8 cellular contexts compared by ENCODE assay signal in the genomic region with DNA sequence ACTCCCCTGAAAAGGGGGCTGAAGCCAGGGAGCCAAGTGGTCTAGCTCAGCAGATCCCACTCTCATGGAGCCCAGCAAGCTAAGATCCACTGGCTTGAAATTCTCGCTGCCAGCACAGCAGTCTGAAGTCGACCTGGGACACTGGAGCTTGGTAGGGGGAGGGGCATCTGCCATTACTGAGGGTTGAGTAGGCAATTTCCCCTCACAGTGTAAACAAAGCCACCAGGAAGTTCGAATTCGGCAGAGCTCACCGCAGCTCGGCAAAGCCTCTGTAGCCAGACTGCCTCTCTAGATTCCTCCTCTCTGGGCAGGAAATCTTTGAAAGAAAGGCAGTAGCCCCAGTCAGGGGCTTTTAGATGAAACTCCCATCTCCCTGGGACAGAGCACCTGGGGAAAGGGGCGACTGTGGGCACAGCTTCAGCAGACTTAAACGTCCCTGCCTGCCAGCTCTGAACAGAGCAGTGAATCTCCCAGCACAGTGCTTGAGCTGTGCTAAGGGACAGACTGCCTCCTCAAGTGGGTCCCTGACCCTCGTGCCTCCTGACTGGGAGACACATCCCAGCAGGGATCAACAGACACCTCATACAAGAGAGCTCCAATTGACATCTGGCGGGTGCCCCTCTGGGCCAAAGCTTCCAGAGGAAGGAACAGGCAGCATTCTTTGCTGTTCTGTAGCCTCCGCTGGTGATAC. TPM values are rescaled to one million over a fixed set of nuclear protein-coding genes. Genes with fewer than 3 reads are reported as not detected.
A peak's percentile ranks its signal among the peaks of the same experiment; 100 is the strongest.
DNase-seq lines count a peak whose midpoint lies in the region; ATAC-seq, FAIRE-seq and TF ChIP-seq lines count a peak whose summit lies in the region.
"Not testable (repeated sequence)": the region's sequence is repeated elsewhere in the genome, so short reads cannot be mapped to it uniquely, and the experiment has no call there.
"Had no signal": no experiment of that assay in that cellular context is flagged by ENCODE, and none has a peak within 500 bp of the region (broad histone marks: within the 10 kb centered on the region; RNA-seq: fewer than 3 reads in every experiment).

No MANE protein-coding gene starts in this region.

- H3K4me1 ChIP-seq in kidney (ENCODE audit: control insufficient read depth in 1 of 2, insufficient read depth in 1 of 2, low read depth in 1 of 2, low read length in 2 of 2); pancreas: not testable (repeated sequence)

- not testable (repeated sequence) for H3K36me3 ChIP-seq in kidney (ENCODE audit: control insufficient read depth in 1 of 2, insufficient read depth in 2 of 2, low read length in 2 of 2); pancreas

- H3K9me3 ChIP-seq in kidney (ENCODE audit: control insufficient read depth in 1 of 2, low read length in 2 of 2); pancreas: not testable (repeated sequence)

- peak overlapping the region in 1 of 2 donors; percentile 35 for H3K9ac ChIP-seq in kidney (ENCODE audit: low read length in 2 of 2)

- not testable (repeated sequence) for H3K9me3 Mint-ChIP-seq in activated naive CD4-positive, alpha-beta T cell treated with anti-CD3 and anti-CD28 coated beads for 36 hours; endothelial cell (ENCODE audit: unreplicated experiment)

- not testable (repeated sequence) for H3K27ac ChIP-seq in kidney (ENCODE audit: low read depth in 2 of 2, low read length in 2 of 2)
- H3K27ac ChIP-seq in pancreas = peak overlapping the region in 3 of 4 donors; percentile 22 to 70 (median 55)

- peak; percentile 81 for DNase-seq in ELR (ENCODE audit: low read depth)
- DNase-seq in NCI-H2029 (lab: John Stamatoyannopoulos, UW) = peak; percentile 71
- DNase-seq in RPMI8226 = peak; percentile 72
- DNase-seq in activated naive CD4-positive, alpha-beta T cell treated with anti-CD3 and anti-CD28 coated beads for 36 hours = peak; percentile 63
- peak; percentile 26 for DNase-seq in endothelial cell (ENCODE audit: low spot score)
- DNase-seq in kidney = peak; percentile 67
- peak in 2 of 6 donors; percentile 23 to 31 for DNase-seq in pancreas

- H3K27ac Mint-ChIP-seq in activated naive CD4-positive, alpha-beta T cell treated with anti-CD3 and anti-CD28 coated beads for 36 hours = peak overlapping the region; percentile 38
- H3K27ac Mint-ChIP-seq in endothelial cell (ENCODE audit: unreplicated experiment) = peak overlapping the region; percentile 88

- H3K4me3 ChIP-seq in kidney (ENCODE audit: low read length in 2 of 2) = peak overlapping the region; percentile 45 to 49
- not testable (repeated sequence) for H3K4me3 ChIP-seq in pancreas

- TF ChIP-seq CTCF in endothelial cell (IDR thresholded peaks at IDR 0.05; ENCODE audit: unreplicated experiment); kidney (IDR thresholded peaks at IDR 0.05; ENCODE audit: borderline replicate concordance, extremely low read depth, insufficient read depth); pancreas (IDR thresholded peaks at IDR 0.05): not testable (repeated sequence)

- FAIRE-seq in kidney (lab: Jason Lieb, UNC); pancreas (lab: Jason Lieb, UNC): not testable (repeated sequence)

- H3K27me3 ChIP-seq in pancreas = not testable (repeated sequence)

- CTCF ChIA-PET in activated naive CD4-positive, alpha-beta T cell treated with anti-CD3 and anti-CD28 coated beads for 36 hours (lab: Charles Lee) = interaction anchor here (0.6 to 1.2 kb wide), 2 partner anchors 39 to 881 kb away, joined by 3 to 5 read pairs; no protein-coding TSS in a partner anchor

- peak in 2 of 4 donors; percentile 48 to 74 for ATAC-seq in pancreas

- not testable (repeated sequence) for H3K27me3 Mint-ChIP-seq in activated naive CD4-positive, alpha-beta T cell treated with anti-CD3 and anti-CD28 coated beads for 36 hours (ENCODE audit: low read depth); endothelial cell (ENCODE audit: unreplicated experiment)

- not testable (repeated sequence) for H3K4me3 Mint-ChIP-seq in activated naive CD4-positive, alpha-beta T cell treated with anti-CD3 and anti-CD28 coated beads for 36 hours; endothelial cell (ENCODE audit: unreplicated experiment)

- H3K4me1 Mint-ChIP-seq in activated naive CD4-positive, alpha-beta T cell treated with anti-CD3 and anti-CD28 coated beads for 36 hours (ENCODE audit: low read depth) = peaks cover 12% of the 10 kb centered on the region
- not testable (repeated sequence) for H3K4me1 Mint-ChIP-seq in endothelial cell (ENCODE audit: unreplicated experiment)

- intact Hi-C loops in activated naive CD4-positive, alpha-beta T cell treated with anti-CD3 and anti-CD28 coated beads for 36 hours (cut with micrococcal nuclease); kidney (cut with DNase I); pancreas (cut with DNase I): not testable (repeated sequence)

- H3K36me3 Mint-ChIP-seq in activated naive CD4-positive, alpha-beta T cell treated with anti-CD3 and anti-CD28 coated beads for 36 hours (ENCODE audit: low read depth); endothelial cell (ENCODE audit: low read depth, unreplicated experiment): not testable (repeated sequence)

- WGBS in pancreas, 2 donors = 47 to 52% methylated on average over 11 of the region's 11 CpGs

RNA-seq across cellular contexts. Expression of a gene that starts 18.8 kb away (rescaled TPM):
- not detected for total RNA-seq in activated naive CD4-positive, alpha-beta T cell treated with anti-CD3 and anti-CD28 coated beads for 36 hours
- total RNA-seq in endothelial cell (ENCODE audit: unreplicated experiment) = not detected
- 302 TPM for total RNA-seq in kidney
- 13.4 TPM for polyA plus RNA-seq in kidney (ENCODE audit: insufficient read depth, low read depth, low replicate concordance)
- total RNA-seq in pancreas = 10 to 100 TPM in 1 of 6 donors, 1 to 10 TPM in 5; 1.9 to 32.4 (median 3.1) TPM
- 1 to 10 TPM; 1.3 to 3.2 TPM for polyA plus RNA-seq in pancreas
- total RNA-seq: dorsolateral prefrontal cortex had no signal
